Comparison of ENCODE assay signal across 26 cellular contexts in the genomic region with DNA sequence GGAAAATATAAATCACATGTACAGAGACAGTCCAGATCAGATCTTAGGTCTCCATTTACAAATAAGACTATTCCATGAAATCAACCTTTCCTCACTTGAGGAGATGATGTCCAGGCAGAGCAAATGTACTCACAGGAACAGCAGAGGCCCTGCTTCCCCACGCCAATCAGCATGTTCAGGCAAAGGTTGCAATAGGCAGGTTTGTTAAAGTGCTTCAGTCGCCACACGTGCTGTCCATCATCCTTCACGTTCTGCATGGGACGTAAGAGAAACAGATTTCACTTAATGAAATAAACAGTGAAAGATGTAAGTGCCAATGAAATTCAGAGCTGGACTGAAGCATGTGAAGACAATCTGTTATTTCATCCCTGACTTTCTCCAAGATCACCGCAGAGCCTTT.
"Had no signal": no experiment of that assay in that cellular context is flagged by ENCODE, and none has a peak within 500 bp of the region (broad histone marks: within the 10 kb centered on the region; RNA-seq: fewer than 3 reads in every experiment).

No MANE protein-coding gene starts in this region.

- DNase-seq: activated CD4-positive, alpha-beta memory T cell treated with anti-CD3 and anti-CD28 coated beads, Interleukin-2, amount 10 ng/mL, durations not matched to agents 7 days and 5 days; activated CD4-positive, alpha-beta T cell treated with anti-CD3 and anti-CD28 coated beads for 1 hour; activated CD4-positive, alpha-beta T cell treated with anti-CD3 and anti-CD28 coated beads, Interleukin-2, amount 10 ng/mL, durations not matched to agents 7 days and 5 days; activated CD8-positive, alpha-beta memory T cell treated with anti-CD3 and anti-CD28 coated beads, Interleukin-2, amount 50 U/mL, for 48 hours; activated gamma-delta T cell treated with Interleukin-2 at 50 U/mL for 16 hours; activated naive CD4-positive, alpha-beta T cell treated with anti-CD3 and anti-CD28 coated beads, Interleukin-2, amount 50 U/mL, for 16 hours; activated T-cell treated with anti-CD3 and anti-CD28 coated beads, Interleukin-2, amount 50 U/mL, for 24 hours; amygdala; central memory CD4-positive, alpha-beta T cell; gastrocnemius medialis; glutamatergic neuron; islet precursor cell; left cardiac atrium; mammary epithelial cell; naive thymus-derived CD4-positive, alpha-beta T cell; nucleus accumbens; psoas muscle; sigmoid colon; small intestine; stimulated activated CD4-positive, alpha-beta T cell treated with anti-CD3 and anti-CD28 coated beads, Interleukin-4, amount 100 ng/mL, for 24 hours; stimulated activated naive CD8-positive, alpha-beta T cell treated with anti-CD3 and anti-CD28 coated beads, Interleukin-15, amount 100 ng/mL, for 72 hours; substantia nigra; T-helper 17 cell; T1000 had no signal

- ATAC-seq: gastrocnemius medialis; left cardiac atrium; naive thymus-derived CD4-positive, alpha-beta T cell; psoas muscle; stimulated activated effector memory CD8-positive, alpha-beta T cell treated with anti-CD3 and anti-CD28 coated beads, Interleukin-12 subunit alpha, Interleukin-12 subunit beta, amount 100 ng/mL, for 72 hours; stimulated activated naive CD8-positive, alpha-beta T cell treated with anti-CD3 and anti-CD28 coated beads, Interleukin-15, amount 100 ng/mL, for 72 hours; T-helper 17 cell; WTC11 had no signal
